10 cellular contexts compared by ENCODE assay signal in the genomic region with DNA sequence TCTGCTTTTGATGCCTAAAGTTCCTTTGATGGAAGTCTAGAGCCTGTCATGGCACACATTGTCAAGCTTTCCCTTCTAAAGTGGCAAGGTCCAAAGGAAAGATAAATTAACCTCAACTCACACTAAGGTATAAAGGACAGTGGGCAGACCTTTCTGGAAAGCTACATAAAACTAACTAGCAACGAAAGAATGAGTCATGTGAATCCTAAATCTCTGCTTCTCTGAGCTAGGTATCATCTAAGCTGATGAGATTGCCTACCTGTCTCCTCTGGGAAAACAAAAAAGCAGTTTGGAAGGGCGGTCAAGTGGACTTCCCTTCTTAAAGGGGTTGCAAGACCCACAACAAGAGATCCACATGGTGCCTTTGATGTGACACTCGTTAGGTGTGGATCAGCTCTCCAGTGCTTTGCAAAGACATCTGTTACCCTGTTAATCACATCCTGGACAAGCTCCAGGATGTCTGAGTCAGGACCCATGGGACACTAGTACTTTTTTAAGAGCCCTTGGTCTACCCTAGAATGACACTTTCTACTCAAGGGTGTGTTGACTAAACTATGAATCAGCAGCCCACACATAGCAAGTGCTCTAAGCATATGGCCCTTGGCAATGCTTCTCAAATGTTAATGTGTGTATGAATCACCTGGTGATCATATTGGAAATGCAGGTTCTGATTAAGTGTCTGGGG.
A peak's percentile ranks its signal among the peaks of the same experiment; 100 is the strongest.
DNase-seq lines count a peak whose midpoint lies in the region; ATAC-seq, FAIRE-seq and TF ChIP-seq lines count a peak whose summit lies in the region.
"Had no signal": no experiment of that assay in that cellular context is flagged by ENCODE, and none has a peak within 500 bp of the region (broad histone marks: within the 10 kb centered on the region; RNA-seq: fewer than 3 reads in every experiment).

No MANE protein-coding gene starts in this region.

- H3K4me1 ChIP-seq in keratinocyte (ENCODE audit: control insufficient read depth, extremely low read depth, insufficient read depth, low read length) (peaks cover 19% of the 10 kb centered on the region), right atrium auricular region (no peaks in the 10 kb centered on the region)

- H3K27me3 ChIP-seq in keratinocyte (ENCODE audit: control insufficient read depth, extremely low read depth, insufficient read depth, low read length) (no peaks in the 10 kb centered on the region), right atrium auricular region (no peaks in the 10 kb centered on the region)

- dilution Hi-C loops in keratinocyte (cut with MboI; ENCODE audit: extremely low pct_ligation_motif_present, low sequenced_read_pairs), result no loop called here

- H3K4me2 ChIP-seq in keratinocyte (ENCODE audit: control insufficient read depth, extremely low read depth, insufficient read depth, low read depth, low read length), result peak overlapping the region; percentile 64

- H3K9ac ChIP-seq in keratinocyte (ENCODE audit: control insufficient read depth, extremely low read depth, insufficient read depth, low read length), result no peak overlapping the region

- H3K36me3 ChIP-seq in keratinocyte (ENCODE audit: control insufficient read depth in 2 of 2, extremely low read depth in 1 of 2, insufficient read depth in 2 of 2, low read length in 2 of 2) (no peaks in the 10 kb centered on the region), right atrium auricular region (no peaks in the 10 kb centered on the region)

- H3K27ac ChIP-seq in keratinocyte (ENCODE audit: control insufficient read depth, insufficient read depth, low read length) (peak overlapping the region; percentile 60), right atrium auricular region (no peak overlapping the region)

- ATAC-seq in HG03045 (IDR thresholded peaks at IDR 0.05; ENCODE audit: unreplicated experiment), result no peak

- no peaks in the 10 kb centered on the region for H3K9me3 ChIP-seq in keratinocyte (ENCODE audit: control insufficient read depth, low read depth, low read length)
- H3K9me3 ChIP-seq in right atrium auricular region, result no peaks in the 10 kb centered on the region

- H3K9me1 ChIP-seq in keratinocyte (ENCODE audit: control insufficient read depth, extremely low read depth, insufficient read depth, low read length), result no peaks in the 10 kb centered on the region

- peak overlapping the region; percentile 11 for H2AFZ ChIP-seq in keratinocyte (ENCODE audit: control insufficient read depth, low read length)

- TF ChIP-seq CTCF in keratinocyte (optimal IDR thresholded peaks at IDR 0.05 in 1 of 3, IDR thresholded peaks at IDR 0.05 in 1 of 3, conservative IDR thresholded peaks at IDR 0.05 in 1 of 3; ENCODE audit: extremely low read depth in 1 of 3, insufficient read depth in 2 of 3, low read length in 3 of 3) (no peak), right atrium auricular region (IDR thresholded peaks at IDR 0.05) (no peak)

- FAIRE-seq in keratinocyte (lab: Jason Lieb, UNC), result peak; percentile 100

- H4K20me1 ChIP-seq in keratinocyte (ENCODE audit: control insufficient read depth, extremely low read depth, insufficient read depth, low read length), result no peaks in the 10 kb centered on the region

- peak; percentile 88 for DNase-seq in Caki2 (ENCODE audit: low read depth)
- DNase-seq in HCEC 1CT, result peak; percentile 99
- DNase-seq in NCI-H69 (lab: John Stamatoyannopoulos, UW), result peak; percentile 95
- peak; percentile 100 for DNase-seq in keratinocyte (ENCODE audit: low read depth, low spot score)
- no peak for DNase-seq in SKM-1 treated with dmso at 0.1 percent for 144 hours (lab: John Stamatoyannopoulos, UW; ENCODE audit: unreplicated experiment)
- DNase-seq in right atrium auricular region (ENCODE audit: low spot score), result no peak
- no peak for DNase-seq in dedifferentiated amniotic fluid mesenchymal stem cell (ENCODE audit: extremely low spot score)
- DNase-seq: activated CD4-positive, CD25-positive, alpha-beta regulatory T cell treated with anti-CD3 and anti-CD28 coated beads, Interleukin-2, amount 50 U/mL, for 72 hours; hippocampal formation had no signal

- no peaks in the 10 kb centered on the region for H3K79me2 ChIP-seq in keratinocyte (ENCODE audit: control insufficient read depth, insufficient read depth, low read length)

- in situ Hi-C loops in Caki2 (cut with HindIII; ENCODE audit: low pct_unique_long_range_greater_than_20kb, low sequenced_read_pairs), result no loop called here

- H3K4me3 ChIP-seq in keratinocyte (ENCODE audit: control insufficient read depth in 2 of 3, extremely low read depth in 1 of 3, insufficient read depth in 2 of 3, low read depth in 1 of 3, low read length in 3 of 3) (no peak overlapping the region), right atrium auricular region (no peak overlapping the region)

Comparison
In these comparisons a context has a peak if more than half of its experiments do, and no peak if none do; other contexts are left out.
1. DNase-seq: peak in Caki2 (single experiment), HCEC 1CT (single experiment), NCI-H69 (single experiment) and keratinocyte (single experiment); none in SKM-1 treated with dmso at 0.1 percent for 144 hours (single experiment), right atrium auricular region (single experiment) and dedifferentiated amniotic fluid mesenchymal stem cell (single experiment).